12 cellular contexts compared by ENCODE assay signal in genomic region chr22:31618057-31618456, GRCh38. TPM values are rescaled to one million over a fixed set of nuclear protein-coding genes. Genes with fewer than 3 reads are reported as not detected.
DNase-seq lines count a peak whose midpoint lies in the region; ATAC-seq, FAIRE-seq and TF ChIP-seq lines count a peak whose summit lies in the region.
"Had no signal": no experiment of that assay in that cellular context is flagged by ENCODE, and none has a peak within 500 bp of the region (broad histone marks: within the 10 kb centered on the region; RNA-seq: fewer than 3 reads in every experiment).

No MANE protein-coding gene starts in this region.

- H3K79me2 ChIP-seq in K562 (ENCODE audit: control insufficient read depth, insufficient read depth, low read length) = peaks cover 12% of the 10 kb centered on the region

- H3K4me2 ChIP-seq in K562 (ENCODE audit: insufficient read depth, low read length) = no peak overlapping the region

- no peak overlapping the region for H3K27ac ChIP-seq in K562 (ENCODE audit: extremely low read depth, low read depth, low read length)

- TF ChIP-seq POLR2A in K562 (conservative IDR thresholded peaks at IDR 0.05) = no peak

- intact Hi-C loops in K562 (cut with micrococcal nuclease) = no loop called here

- DNase-seq in DMS153 (lab: John Stamatoyannopoulos, UW) = peak; percentile 97
- peak; percentile 80 for DNase-seq in NCI-H1092 (lab: John Stamatoyannopoulos, UW)
- peak; percentile 86 for DNase-seq in NCI-H2171 (lab: John Stamatoyannopoulos, UW)
- DNase-seq in K562 (ENCODE audit: extremely low read depth in 1 of 4, low spot score in 3 of 4) = no peak
- no peak for DNase-seq in activated gamma-delta T cell (lab: John Stamatoyannopoulos, UW)
- no peak for DNase-seq in epidermal melanocyte (ENCODE audit: insufficient read length, low spot score)
- no peak for DNase-seq in frontal cortex (ENCODE audit: low spot score in 2 of 2)
- DNase-seq: activated CD4-positive, alpha-beta T cell treated with anti-CD3 and anti-CD28 coated beads, Interleukin-2, amount 10 ng/mL, durations not matched to agents 7 days and 5 days; aorta; MM.1S had no signal

- H3K9me1 ChIP-seq in K562 (ENCODE audit: control insufficient read depth, insufficient read depth, low read length) = no peaks in the 10 kb centered on the region

- TF ChIP-seq EP300 in K562 (IDR thresholded peaks at IDR 0.05; ENCODE audit: low read length) = no peak

- ATAC-seq in K562 = no peak
- no peak for ATAC-seq in HG03571 (IDR thresholded peaks at IDR 0.05; ENCODE audit: unreplicated experiment)
- ATAC-seq: naive thymus-derived CD4-positive, alpha-beta T cell had no signal

- POLR2A ChIA-PET in K562 (lab: Yijun Ruan, JAX) = interaction anchor here (1.0 to 1.4 kb wide), 4 partner anchors 9 to 18 kb away, joined by 3 to 4 read pairs (median 4); no protein-coding TSS in a partner anchor

- BruUV-seq in K562 (replicated peaks; lab: Mats Ljungman, UMichigan) = no TSS peak

- no peak overlapping the region for H3K4me3 ChIP-seq in K562

- H3K9me3 ChIP-seq in K562 (replicated peaks; ENCODE audit: control insufficient read depth, insufficient read depth, low read depth, low read length) = no peaks in the 10 kb centered on the region

- no peak for TF ChIP-seq RAD21 in K562 (CRISPR knock-in tag; conservative IDR thresholded peaks at IDR 0.05 in 1 of 2, IDR thresholded peaks at IDR 0.05 in 1 of 2)

- no peak overlapping the region for H2AFZ ChIP-seq in K562 (ENCODE audit: low read depth, low read length)

- WGBS in K562 (ENCODE audit: insufficient coverage, low coverage, missing lambda C conversion rate) = 93% methylated on average over 14 of the region's 17 CpGs

- TF ChIP-seq CTCF in K562 (IDR thresholded peaks at IDR 0.05 in 2 of 3, conservative IDR thresholded peaks at IDR 0.05 in 1 of 3; ENCODE audit: insufficient read depth in 2 of 3, low read depth in 1 of 3, low read length in 3 of 3) = no peak

- FAIRE-seq in K562 (lab: Jason Lieb, UNC) = no peak
- no peak for FAIRE-seq in frontal cortex (lab: Jason Lieb, UNC)

- H3K9ac ChIP-seq in K562 (ENCODE audit: insufficient read depth in 1 of 2, low read depth in 2 of 2, low read length in 2 of 2) = no peak overlapping the region

- CTCF ChIA-PET in K562 (lab: Yijun Ruan, JAX; ENCODE audit: low intra/inter-chr PET ratio) = no interaction called here

- peaks cover 0 to 53% of the 10 kb centered on the region in 2 experiments; a peak in 3 of 5 replicates for H3K4me1 ChIP-seq in K562 (replicated peaks in 1 of 2; ENCODE audit: control insufficient read depth in 2 of 2, insufficient read depth in 2 of 2, low read length in 2 of 2)

- in situ Hi-C loops in K562 (cut with MboI) = no loop called here

- H4K20me1 ChIP-seq in K562 (replicated peaks; ENCODE audit: control insufficient read depth, insufficient read depth, low read length) = no peaks in the 10 kb centered on the region; the same call in 1 of the 2 replicates

- H3K27me3 ChIP-seq in K562 (ENCODE audit: control insufficient read depth in 2 of 2, insufficient read depth in 2 of 2, low read length in 2 of 2) = no peaks in the 10 kb centered on the region

- peaks cover 61% of the 10 kb centered on the region; the same call in 2 of the 3 replicates for H3K36me3 ChIP-seq in K562 (ENCODE audit: control insufficient read depth, insufficient read depth, low read length)

TF ChIP-seq in K562, 482 proteins besides CTCF, POLR2A, EP300 and RAD21:
- TF ChIP-seq POLR2G (IDR thresholded peaks at IDR 0.05; ENCODE audit: low read depth, low read length) = peak; percentile 73
- TF ChIP-seq RBM22 (IDR thresholded peaks at IDR 0.05; ENCODE audit: low read depth, low read length, poor library complexity, severe bottlenecking) = peak; percentile 89
- no peak for TF ChIP-seq TAF7 (tag; IDR thresholded peaks at IDR 0.05)
- 0 out of 2 replicates have a peak, but pooled peaks have one; percentile 31 for TF ChIP-seq RBFOX2 (IDR thresholded peaks at IDR 0.05; ENCODE audit: low read depth, low read length)

RNA-seq across cellular contexts. Expression of gene PISD, which starts 44.0 kb away (rescaled TPM):
- total RNA-seq in K562 (2011; cell fraction: chromatin; rRNA removed; ENCODE audit: low replicate concordance) = 37.5 and 84.0 TPM in 2 replicates
- 62.2 and 72.4 TPM in 2 replicates for total RNA-seq in K562 (2011; cell fraction: nucleolus; rRNA removed)
- total RNA-seq in K562 (2011; cell fraction: nucleoplasm; rRNA removed) = 47.8 and 52.1 TPM in 2 replicates
- total RNA-seq in K562 (2014; rRNA removed) = 33.3 and 47.1 TPM in 2 replicates
- 20.2 and 24.5 TPM in 2 replicates for total RNA-seq in K562 (2014; rRNA removed; fragmentation: Illumina TruSeq; extraction: Trizol)
- total RNA-seq in K562 (2015; rRNA removed; fragmentation: Illumina TruSeq; extraction: Trizol) = 27.4 and 28.1 TPM in 2 replicates
- 56.8 and 63.1 TPM in 2 replicates for total RNA-seq in K562 (2021)
- polyA plus RNA-seq in K562 (2011; rRNA removed) = 29.1 and 44.3 TPM in 2 replicates
- 48.2 and 59.1 TPM in 2 replicates for polyA plus RNA-seq in K562 (2011; cell fraction: cytosol; rRNA removed)
- 112 and 122 TPM in 2 replicates for polyA plus RNA-seq in K562 (2011; cell fraction: nucleus; rRNA removed)
- polyA plus RNA-seq in K562 (2012) = 31.9 and 36.1 TPM in 2 replicates
- polyA plus RNA-seq in K562 (2014; fragmentation: Illumina TruSeq; extraction: Trizol) = 42.6 and 48.5 TPM in 2 replicates
- polyA plus RNA-seq in K562 (2014; fragmentation: Nextera tagmentation; extraction: Ambion mirVana) = 10 to 100 TPM; 44.4 to 65.9 TPM
- polyA plus RNA-seq in K562 (2014; rRNA removed) = 36.6 and 44.9 TPM in 2 replicates
- polyA minus RNA-seq in K562 (2011; rRNA and poly(A)+ RNA removed) = 14.8 and 17.3 TPM in 2 replicates
- polyA minus RNA-seq in K562 (2011; cell fraction: cytosol; rRNA and poly(A)+ RNA removed) = 17.0 and 18.8 TPM in 2 replicates
- polyA minus RNA-seq in K562 (2011; cell fraction: nucleus; rRNA and poly(A)+ RNA removed) = 22.3 and 29.7 TPM in 2 replicates
- total RNA-seq in frontal cortex = 34.2 TPM

Comparison
In these comparisons a context has a peak if more than half of its experiments do, and no peak if none do; other contexts are left out.
1. DNase-seq: peak in DMS153 (single experiment), NCI-H1092 (single experiment) and NCI-H2171 (single experiment); none in K562 (0 of 4), activated gamma-delta T cell (single experiment), epidermal melanocyte (single experiment) and frontal cortex (0 of 2).